ENCODE assay signal across 8 cellular contexts in genomic region chr2:23926289-23926749, GRCh38. TPM values are rescaled to one million over a fixed set of nuclear protein-coding genes. Genes with fewer than 3 reads are reported as not detected.
A peak's percentile ranks its signal among the peaks of the same experiment; 100 is the strongest.
DNase-seq lines count a peak whose midpoint lies in the region; ATAC-seq and TF ChIP-seq lines count a peak whose summit lies in the region.

No MANE protein-coding gene starts in this region.

- H3K36me3 Mint-ChIP-seq in activated naive CD8-positive, alpha-beta T cell treated with anti-CD3 and anti-CD28 coated beads, Interleukin-2, amount 50 U/mL, for 24 hours (ENCODE audit: low read depth) = peaks cover 3% of the 10 kb centered on the region

- peak overlapping the region; percentile 86 for H2AFZ ChIP-seq in OCI-LY7 (ENCODE audit: low read length)

- CTCF ChIA-PET in OCI-LY7 (lab: Charles Lee; ENCODE audit: unreplicated experiment) = interaction anchor here (0.9 to 2.1 kb wide), 4 partner anchors 13 to 150 kb away, joined by 3 to 15 read pairs (median 7); partner anchors contain the start of genes SF3B6, UBXN2A and WDCP

- H3K27ac Mint-ChIP-seq in activated naive CD8-positive, alpha-beta T cell treated with anti-CD3 and anti-CD28 coated beads, Interleukin-2, amount 50 U/mL, for 24 hours = peak overlapping the region; percentile 99

- no peaks in the 10 kb centered on the region for H3K27me3 Mint-ChIP-seq in activated naive CD8-positive, alpha-beta T cell treated with anti-CD3 and anti-CD28 coated beads, Interleukin-2, amount 50 U/mL, for 24 hours

- peaks cover 57% of the 10 kb centered on the region for H3K4me1 Mint-ChIP-seq in activated naive CD8-positive, alpha-beta T cell treated with anti-CD3 and anti-CD28 coated beads, Interleukin-2, amount 50 U/mL, for 24 hours

- peak; percentile 63 for DNase-seq in NCI-H82 (lab: John Stamatoyannopoulos, UW)
- DNase-seq in NCI-H82 treated with DMSO at 0.1 percent for 48 hours (lab: John Stamatoyannopoulos, UW; ENCODE audit: unreplicated experiment) = no peak
- DNase-seq in OCI-LY7 (ENCODE audit: low spot score) = peak; percentile 60
- DNase-seq in activated naive CD8-positive, alpha-beta T cell treated with anti-CD3 and anti-CD28 coated beads, Interleukin-2, amount 50 U/mL, for 24 hours = no peak
- DNase-seq in iPS DF 6.9 (ENCODE audit: low read depth, low spot score) = no peak
- DNase-seq in skeletal muscle cell (ENCODE audit: low read depth) = no peak
- DNase-seq in OCI-M2 (lab: John Stamatoyannopoulos, UW; ENCODE audit: unreplicated experiment) = no peak

- WGBS in iPS DF 6.9 (ENCODE audit: insufficient coverage, insufficient read length) = no CpG with 5 or more reads among the region's 39 CpGs

- H3K9me2 ChIP-seq in OCI-LY7 (ENCODE audit: insufficient read depth, low read length) = no peaks in the 10 kb centered on the region

- peak overlapping the region; percentile 100 for H3K4me2 ChIP-seq in OCI-LY7 (ENCODE audit: low read length)

- no peaks in the 10 kb centered on the region for H3K9me3 Mint-ChIP-seq in activated naive CD8-positive, alpha-beta T cell treated with anti-CD3 and anti-CD28 coated beads, Interleukin-2, amount 50 U/mL, for 24 hours

- H3K4me3 ChIP-seq in OCI-LY7 (ENCODE audit: low read depth, low read length, poor library complexity, severe bottlenecking) (peak overlapping the region; percentile 89), iPS DF 6.9 (ENCODE audit: low read length) (peak overlapping the region; percentile 74), skeletal muscle cell (ENCODE audit: low read depth, low read length) (peak overlapping the region; percentile 82)

- H3K4me1 ChIP-seq in OCI-LY7 (ENCODE audit: insufficient read depth, low read length, poor library complexity, severe bottlenecking) (peaks cover 38% of the 10 kb centered on the region), iPS DF 6.9 (ENCODE audit: control insufficient read depth, insufficient read depth, low read length) (no peaks in the 10 kb centered on the region)

- H3K79me2 ChIP-seq in OCI-LY7 (ENCODE audit: insufficient read depth, low read depth, low read length) = peaks cover 35% of the 10 kb centered on the region; the same call in 1 of the 2 replicates

- no peaks in the 10 kb centered on the region for H3K36me3 ChIP-seq in OCI-LY7 (ENCODE audit: insufficient read depth, low read length)
- no peaks in the 10 kb centered on the region for H3K36me3 ChIP-seq in iPS DF 6.9 (ENCODE audit: control insufficient read depth, insufficient read depth, low read length)

- no peaks in the 10 kb centered on the region for H3K27me3 ChIP-seq in iPS DF 6.9 (ENCODE audit: control insufficient read depth, insufficient read depth, low read length)

- intact Hi-C loops in OCI-LY7 (cut with micrococcal nuclease; ENCODE audit: unreplicated experiment) = loop anchor here (1.0 to 5.0 kb wide), 7 partner anchors 64 to 434 kb away; partner anchors contain the start of genes FKBP1B, ITSN2, SF3B6 and TP53I3

- peak; percentile 28 for ATAC-seq in HG02840 (IDR thresholded peaks at IDR 0.05; ENCODE audit: low FRiP score, unreplicated experiment)
- ATAC-seq in activated naive CD8-positive, alpha-beta T cell treated with anti-CD3 and anti-CD28 coated beads, Interleukin-2, amount 50 U/mL, for 24 hours = peak; percentile 16

- H3K9me3 ChIP-seq in OCI-LY7 (ENCODE audit: low read length) (no peaks in the 10 kb centered on the region), iPS DF 6.9 (ENCODE audit: control insufficient read depth, insufficient read depth, low read length) (no peaks in the 10 kb centered on the region)

- H4K20me1 ChIP-seq in OCI-LY7 (ENCODE audit: insufficient read depth, low read length) = peaks cover 7% of the 10 kb centered on the region; the same call in 1 of the 2 replicates

- TF ChIP-seq CTCF in OCI-LY7 (conservative IDR thresholded peaks at IDR 0.05; ENCODE audit: low read length) = no peak

- POLR2A ChIA-PET in OCI-LY7 (lab: Charles Lee) = interaction anchor here (0.5 to 5.2 kb wide), 18 partner anchors 12 to 157 kb away, joined by 3 to 50 read pairs (median 6); partner anchors contain the start of genes SF3B6, TP53I3, UBXN2A and WDCP

- H3K27ac ChIP-seq in OCI-LY7 (ENCODE audit: low read depth, low read length, poor library complexity, severe bottlenecking) = peak overlapping the region; percentile 76
- no peak overlapping the region for H3K27ac ChIP-seq in iPS DF 6.9 (ENCODE audit: low read length)

- H3K4me3 Mint-ChIP-seq in activated naive CD8-positive, alpha-beta T cell treated with anti-CD3 and anti-CD28 coated beads, Interleukin-2, amount 50 U/mL, for 24 hours = peak overlapping the region; percentile 88

- no TSS peak for BruUV-seq in OCI-LY7 (replicated peaks; lab: Mats Ljungman, UMichigan)

RNA-seq across cellular contexts. Expression of gene ATAD2B, which starts 0.6 kb away (rescaled TPM):
- 7.8 and 9.4 TPM in 2 replicates for total RNA-seq in OCI-LY7 (2014; rRNA removed; shearing (Covaris generic))
- 19.4 and 21.7 TPM in 2 replicates for total RNA-seq in OCI-LY7 (2022)

RNA-seq across cellular contexts. Expression of gene UBXN2A, which starts 13.9 kb away (rescaled TPM):
- 10.0 and 11.3 TPM in 2 replicates for total RNA-seq in OCI-LY7 (2014; rRNA removed; shearing (Covaris generic))
- total RNA-seq in OCI-LY7 (2022) = 15.4 and 16.2 TPM in 2 replicates

Comparison
In these comparisons a context has a peak if more than half of its experiments do, and no peak if none do; other contexts are left out.
1. DNase-seq: peak in NCI-H82 (single experiment) and OCI-LY7 (single experiment); none in NCI-H82 treated with DMSO at 0.1 percent for 48 hours (single experiment), activated naive CD8-positive, alpha-beta T cell treated with anti-CD3 and anti-CD28 coated beads, Interleukin-2, amount 50 U/mL, for 24 hours (single experiment), iPS DF 6.9 (single experiment), skeletal muscle cell (single experiment) and OCI-M2 (single experiment).
2. Peak in every context shown above with its lines, with median percentiles within 50 percentile points of each other: H3K4me3 ChIP-seq.